In genomic region chr11:97087419-97087818, GRCh38 we compare ENCODE assay signal across 28 cellular contexts.
"Had no signal": no experiment of that assay in that cellular context is flagged by ENCODE, and none has a peak within 500 bp of the region (broad histone marks: within the 10 kb centered on the region; RNA-seq: fewer than 3 reads in every experiment).

No MANE protein-coding gene starts in this region.

- H3K4me3 ChIP-seq: hepatocyte, lower lobe of right lung, neural progenitor cell, skin epidermis, stomach, testis, thyroid gland, transverse colon, upper lobe of left lung had no signal

- H3K4me1 ChIP-seq: lower lobe of right lung, neural progenitor cell, parathyroid adenoma, stomach, testis, thyroid gland, transverse colon, upper lobe of left lung had no signal

- H3K9me3 Mint-ChIP-seq: nephron progenitor cell, neural progenitor cell had no signal

- H3K79me2 ChIP-seq: hepatocyte, parathyroid adenoma had no signal

- H3K27ac Mint-ChIP-seq: natural killer cell; neural progenitor cell; stimulated activated naive B cell treated with anti-CD40 and anti-IgM and Interleukin-4, amounts not matched to agents 10 μg/mL and 1 μg/mL and 100 μg/mL, for 72 hours had no signal

- H3K4me1 Mint-ChIP-seq: natural killer cell; nephron progenitor cell; neural progenitor cell; stimulated activated naive B cell treated with anti-CD40 and anti-IgM and Interleukin-4, amounts not matched to agents 10 μg/mL and 1 μg/mL and 100 μg/mL, for 72 hours had no signal

- FAIRE-seq: urothelium cell line had no signal

- H3K4me2 ChIP-seq: hepatocyte, neural progenitor cell had no signal

- H3K36me3 Mint-ChIP-seq: neural progenitor cell; stimulated activated naive B cell treated with anti-CD40 and anti-IgM and Interleukin-4, amounts not matched to agents 10 μg/mL and 1 μg/mL and 100 μg/mL, for 72 hours had no signal

- DNase-seq: islet precursor cell; left ventricle myocardium superior; lower lobe of right lung; mammary epithelial cell; mesenchymal stem cell; natural killer cell; nephron progenitor cell; occipital lobe; retina; right cardiac atrium; stimulated activated CD4-positive, alpha-beta T cell treated with anti-CD3 and anti-CD28 coated beads, Interleukin-12 subunit alpha, Interleukin-12 subunit beta, amount 100 ng/mL, for 4 hours; stimulated activated CD4-positive, alpha-beta T cell treated with anti-CD3 and anti-CD28 coated beads, Interleukin-15, amount 100 ng/mL, for 24 hours; stimulated activated CD4-positive, alpha-beta T cell treated with anti-CD3 and anti-CD28 coated beads, Interleukin-2, amount 100 ng/mL, for 24 hours; stimulated activated CD4-positive, alpha-beta T cell treated with anti-CD3 and anti-CD28 coated beads, Interleukin-4, amount 100 ng/mL, for 1 hour; stimulated activated naive B cell treated with anti-CD40 and anti-IgM and Interleukin-4, amounts not matched to agents 10 μg/mL and 1 μg/mL and 100 μg/mL, for 72 hours; stimulated activated naive CD8-positive, alpha-beta T cell treated with anti-CD3 and anti-CD28 coated beads, Interleukin-15, Interleukin-2, amounts not matched to agents 100 U/mL and 50 U/mL, for 24 hours; stomach; testis; thyroid gland; transverse colon; upper lobe of left lung had no signal

- H2AFZ ChIP-seq: hepatocyte, neural progenitor cell, parathyroid adenoma had no signal

- H3K36me3 ChIP-seq: lower lobe of right lung, neural progenitor cell, neutrophil, stomach, thyroid gland, transverse colon, upper lobe of left lung had no signal

- H3K9me3 ChIP-seq: lower lobe of right lung, neutrophil, stomach, testis, thyroid gland, transverse colon, upper lobe of left lung had no signal

- H3K27me3 Mint-ChIP-seq: stimulated activated naive B cell treated with anti-CD40 and anti-IgM and Interleukin-4, amounts not matched to agents 10 μg/mL and 1 μg/mL and 100 μg/mL, for 72 hours had no signal

- H3K4me3 Mint-ChIP-seq: natural killer cell; nephron progenitor cell; neural progenitor cell; stimulated activated naive B cell treated with anti-CD40 and anti-IgM and Interleukin-4, amounts not matched to agents 10 μg/mL and 1 μg/mL and 100 μg/mL, for 72 hours had no signal

- ATAC-seq: left ventricle myocardium superior; lower lobe of right lung; natural killer cell; right cardiac atrium; sciatic nerve; stimulated activated naive B cell treated with anti-CD40 and anti-IgM and Interleukin-4, amounts not matched to agents 10 μg/mL and 1 μg/mL and 100 μg/mL, for 72 hours; stimulated activated naive CD8-positive, alpha-beta T cell treated with anti-CD3 and anti-CD28 coated beads, Interleukin-15, Interleukin-2, amounts not matched to agents 100 U/mL and 50 U/mL, for 24 hours had no signal

- H3K27ac ChIP-seq: hepatocyte, lower lobe of right lung, neural progenitor cell, neutrophil, parathyroid adenoma, skin epidermis, stomach, testis, thyroid gland, transverse colon, upper lobe of left lung had no signal

- H3K27me3 ChIP-seq: hepatocyte, neural progenitor cell, neutrophil, stomach, testis, thyroid gland, transverse colon, upper lobe of left lung had no signal

- H3K9ac ChIP-seq: neural progenitor cell, parathyroid adenoma had no signal
